Comparison of ENCODE assay signal across 13 cellular contexts in genomic region chr19:3604987-3605343, GRCh38. TPM values are rescaled to one million over a fixed set of nuclear protein-coding genes. Genes with fewer than 3 reads are reported as not detected.
DNase-seq lines count a peak whose midpoint lies in the region; ATAC-seq and TF ChIP-seq lines count a peak whose summit lies in the region.
"Had no signal": no experiment of that assay in that cellular context is flagged by ENCODE, and none has a peak within 500 bp of the region (broad histone marks: within the 10 kb centered on the region; RNA-seq: fewer than 3 reads in every experiment).

No MANE protein-coding gene starts in this region.

- H3K9ac ChIP-seq in liver (ENCODE audit: low read depth in 1 of 2, low read length in 2 of 2), result no peak overlapping the region

- no peak for TF ChIP-seq RAD21 in liver (IDR thresholded peaks at IDR 0.05)

- no peak for TF ChIP-seq EP300 in tibial nerve (IDR thresholded peaks at IDR 0.05)

- H3K4me3 ChIP-seq in liver (ENCODE audit: low read depth in 1 of 3, low read length in 3 of 3), result peak overlapping the region in 2 of 3 donors; percentile 3 to 16
- H3K4me3 ChIP-seq in tibial nerve, result peak overlapping the region in 2 of 4 donors; percentile 5 to 60
- no peak overlapping the region for H3K4me3 ChIP-seq in WERI-Rb-1 (ENCODE audit: low read depth, low read length)

- H3K4me1 Mint-ChIP-seq in activated naive CD4-positive, alpha-beta T cell treated with anti-CD3 and anti-CD28 coated beads for 36 hours (ENCODE audit: low read depth), result peaks cover 10% of the 10 kb centered on the region
- H3K4me1 Mint-ChIP-seq in activated T-cell treated with anti-CD3 and anti-CD28 coated beads, Interleukin-2, amount 50 U/mL, for 24 hours (ENCODE audit: low read depth), result peaks cover 7% of the 10 kb centered on the region

- H3K4me1 ChIP-seq in liver (ENCODE audit: control insufficient read depth in 4 of 4, insufficient read depth in 4 of 4, low read length in 3 of 4) (peaks cover 0 to 8% (median 4%) of the 10 kb centered on the region in 4 donors), tibial nerve (peaks cover 0 to 67% (median 48%) of the 10 kb centered on the region in 4 donors)

- DNase-seq in activated naive CD4-positive, alpha-beta T cell treated with anti-CD3 and anti-CD28 coated beads for 36 hours, result peak; percentile 34
- no peak for DNase-seq in activated naive CD4-positive, alpha-beta T cell treated with Interleukin-2 at 50 U/mL for 16 hours
- DNase-seq in activated T-cell treated with anti-CD3 and anti-CD28 coated beads, Interleukin-2, amount 50 U/mL, for 24 hours, result peak; percentile 59
- DNase-seq in tibial nerve (ENCODE audit: low spot score in 2 of 2) (no peak), WERI-Rb-1 (no peak), HUDEP-2 (lab: John Stamatoyannopoulos, UW; ENCODE audit: unreplicated experiment in 76 of 76) (no peak)
- DNase-seq: amygdala, HCEC 1CT, NCI-H2227 treated with DMSO at 0.1 percent for 48 hours had no signal

- H3K36me3 ChIP-seq in liver (ENCODE audit: control insufficient read depth in 4 of 4, insufficient read depth in 3 of 4, low read depth in 1 of 4, low read length in 3 of 4) (no peaks in the 10 kb centered on the region), tibial nerve (peaks cover 0 to 10% (median 0%) of the 10 kb centered on the region in 3 donors), WERI-Rb-1 (no peaks in the 10 kb centered on the region)

- H3K36me3 Mint-ChIP-seq in activated naive CD4-positive, alpha-beta T cell treated with anti-CD3 and anti-CD28 coated beads for 36 hours (ENCODE audit: low read depth), result no peaks in the 10 kb centered on the region
- peaks cover 4% of the 10 kb centered on the region for H3K36me3 Mint-ChIP-seq in activated T-cell treated with anti-CD3 and anti-CD28 coated beads, Interleukin-2, amount 50 U/mL, for 24 hours (ENCODE audit: low read depth)

- H3K9me3 ChIP-seq in liver (ENCODE audit: control insufficient read depth in 4 of 4, low read length in 3 of 4) (no peaks in the 10 kb centered on the region), tibial nerve (no peaks in the 10 kb centered on the region), WERI-Rb-1 (ENCODE audit: severe bottlenecking) (no peaks in the 10 kb centered on the region)

- ATAC-seq in HG03108 (IDR thresholded peaks at IDR 0.05; ENCODE audit: unreplicated experiment), result no peak

- no peak overlapping the region for H3K4me3 Mint-ChIP-seq in activated naive CD4-positive, alpha-beta T cell treated with anti-CD3 and anti-CD28 coated beads for 36 hours
- H3K4me3 Mint-ChIP-seq in activated T-cell treated with anti-CD3 and anti-CD28 coated beads, Interleukin-2, amount 50 U/mL, for 24 hours, result no peak overlapping the region

- H3K27ac ChIP-seq in liver (ENCODE audit: low read depth in 1 of 2, low read length in 2 of 2), result peak overlapping the region; percentile 55 to 63
- H3K27ac ChIP-seq in tibial nerve, result peak overlapping the region; percentile 66 to 89 (median 80)
- no peak overlapping the region for H3K27ac ChIP-seq in WERI-Rb-1
- H3K27ac ChIP-seq: VCaP had no signal

- intact Hi-C loops in activated naive CD4-positive, alpha-beta T cell treated with anti-CD3 and anti-CD28 coated beads for 36 hours (cut with micrococcal nuclease), result no loop called here

- WGBS in liver, result 66% methylated on average over 11 of the region's 11 CpGs
- WGBS in tibial nerve, 2 donors, result 22 to 23% methylated on average over 11 of the region's 11 CpGs

- CTCF ChIA-PET in activated naive CD4-positive, alpha-beta T cell treated with anti-CD3 and anti-CD28 coated beads for 36 hours (lab: Charles Lee), result interaction anchor here (0.7 to 1.0 kb wide), 2 partner anchors 19 to 502 kb away, joined by 3 to 4 read pairs; no protein-coding TSS in a partner anchor

- H3K27me3 ChIP-seq in liver (ENCODE audit: control insufficient read depth in 4 of 4, insufficient read depth in 4 of 4, low read length in 3 of 4) (no peaks in the 10 kb centered on the region), tibial nerve (peaks cover 0 to 6% of the 10 kb centered on the region in 2 donors), WERI-Rb-1 (ENCODE audit: insufficient read depth, low read depth, severe bottlenecking) (no peaks in the 10 kb centered on the region)

- no peak overlapping the region for H3K27ac Mint-ChIP-seq in activated naive CD4-positive, alpha-beta T cell treated with anti-CD3 and anti-CD28 coated beads for 36 hours
- H3K27ac Mint-ChIP-seq in activated T-cell treated with anti-CD3 and anti-CD28 coated beads, Interleukin-2, amount 50 U/mL, for 24 hours, result no peak overlapping the region

- TF ChIP-seq POLR2A in tibial nerve (IDR thresholded peaks at IDR 0.05), result no peak

- no peaks in the 10 kb centered on the region for H3K27me3 Mint-ChIP-seq in activated naive CD4-positive, alpha-beta T cell treated with anti-CD3 and anti-CD28 coated beads for 36 hours (ENCODE audit: low read depth)
- peaks cover 10% of the 10 kb centered on the region for H3K27me3 Mint-ChIP-seq in activated T-cell treated with anti-CD3 and anti-CD28 coated beads, Interleukin-2, amount 50 U/mL, for 24 hours

- TF ChIP-seq CTCF in liver (IDR thresholded peaks at IDR 0.05; ENCODE audit: low read depth, low read length, missing input control) (no peak), tibial nerve (IDR thresholded peaks at IDR 0.05) (no peak), WERI-Rb-1 (IDR thresholded peaks at IDR 0.05; ENCODE audit: low read depth, low read length) (no peak)

- H3K9me3 Mint-ChIP-seq in activated naive CD4-positive, alpha-beta T cell treated with anti-CD3 and anti-CD28 coated beads for 36 hours, result no peaks in the 10 kb centered on the region
- no peaks in the 10 kb centered on the region for H3K9me3 Mint-ChIP-seq in activated T-cell treated with anti-CD3 and anti-CD28 coated beads, Interleukin-2, amount 50 U/mL, for 24 hours

TF ChIP-seq in liver, 16 proteins besides CTCF, POLR2A, EP300 and RAD21:
- no peak for TF ChIP-seq HNF4A (conservative IDR thresholded peaks at IDR 0.05)
- TF ChIP-seq MAX (IDR thresholded peaks at IDR 0.05), result no peak
- no peak for TF ChIP-seq YY1 (IDR thresholded peaks at IDR 0.05)

RNA-seq across cellular contexts. Expression of gene TBXA2R, which starts 1.7 kb away (rescaled TPM):
- under 1 TPM; 0.41 to 0.42 TPM for total RNA-seq in activated naive CD4-positive, alpha-beta T cell treated with anti-CD3 and anti-CD28 coated beads for 36 hours
- 1 to 10 TPM; 1.7 to 6.0 TPM for total RNA-seq in liver
- 1 to 10 TPM; 5.0 to 5.9 TPM for polyA plus RNA-seq in liver
- total RNA-seq in tibial nerve, result 10 to 100 TPM in 1 of 4 donors, 1 to 10 TPM in 3; 4.4 to 11.4 (median 7.2) TPM
- polyA plus RNA-seq: neural cell had no signal

RNA-seq across cellular contexts. Expression of gene GIPC3, which starts 19.7 kb away (rescaled TPM):
- total RNA-seq in activated naive CD4-positive, alpha-beta T cell treated with anti-CD3 and anti-CD28 coated beads for 36 hours, result under 1 TPM; 0.20 to 0.29 TPM
- total RNA-seq in liver (under 1 TPM; 0.23 to 0.25 TPM), tibial nerve (1 to 10 TPM in 2 of 4 donors, under 1 TPM in 2; 0.21 to 2.4 (median 1.1) TPM)
- polyA plus RNA-seq in liver, result under 1 TPM; 0.25 to 0.95 TPM
- polyA plus RNA-seq: neural cell had no signal

RNA-seq across cellular contexts. Expression of gene CACTIN, which starts 21.6 kb away (rescaled TPM):
- 10 to 100 TPM; 24.6 to 27.0 TPM for total RNA-seq in activated naive CD4-positive, alpha-beta T cell treated with anti-CD3 and anti-CD28 coated beads for 36 hours
- total RNA-seq in liver (10 to 100 TPM; 12.7 to 13.2 TPM), tibial nerve (10 to 100 TPM; 22.9 to 59.1 (median 42.7) TPM)
- polyA plus RNA-seq in liver, result 1 to 10 TPM; 1.9 to 7.4 TPM

RNA-seq across cellular contexts. Expression of gene HMG20B, which starts 32.2 kb away (rescaled TPM):
- total RNA-seq in activated naive CD4-positive, alpha-beta T cell treated with anti-CD3 and anti-CD28 coated beads for 36 hours, result 10 to 100 TPM; 63.3 to 65.9 TPM
- total RNA-seq in liver (10 to 100 TPM; 28.6 to 35.1 TPM), tibial nerve (100 to 1,000 TPM in 3 of 4 donors, 10 to 100 TPM in 1; 94.0 to 181 (median 153) TPM)
- polyA plus RNA-seq in liver, result 10 to 100 TPM; 29.3 to 31.7 TPM

RNA-seq across cellular contexts. Expression of gene MFSD12, which starts 47.6 kb away (rescaled TPM):
- total RNA-seq in activated naive CD4-positive, alpha-beta T cell treated with anti-CD3 and anti-CD28 coated beads for 36 hours, result 10 to 100 TPM; 31.3 to 34.0 TPM
- total RNA-seq in liver, result 10 to 100 TPM; 21.7 to 43.6 TPM
- polyA plus RNA-seq in liver, result 10 to 100 TPM in 1 of 2 donors, 1 to 10 TPM in 1; 9.4 to 27.5 TPM
- 100 to 1,000 TPM in 1 of 4 donors, 10 to 100 TPM in 3; 45.7 to 108 (median 62.8) TPM for total RNA-seq in tibial nerve

Comparison
In these comparisons a context has a peak if more than half of its experiments do, and no peak if none do; other contexts are left out.
1. DNase-seq: peak in activated naive CD4-positive, alpha-beta T cell treated with anti-CD3 and anti-CD28 coated beads for 36 hours (single experiment) and activated T-cell treated with anti-CD3 and anti-CD28 coated beads, Interleukin-2, amount 50 U/mL, for 24 hours (single experiment); none in activated naive CD4-positive, alpha-beta T cell treated with Interleukin-2 at 50 U/mL for 16 hours (single experiment), tibial nerve (0 of 2), WERI-Rb-1 (single experiment) and HUDEP-2 (0 of 76).